In genomic region chr12:75812341-75813018, GRCh38 we compare ENCODE assay signal across 9 cellular contexts.
A peak's percentile ranks its signal among the peaks of the same experiment; 100 is the strongest.
DNase-seq lines count a peak whose midpoint lies in the region; ATAC-seq lines count a peak whose summit lies in the region.
"Had no signal": no experiment of that assay in that cellular context is flagged by ENCODE, and none has a peak within 500 bp of the region (broad histone marks: within the 10 kb centered on the region; RNA-seq: fewer than 3 reads in every experiment).

No MANE protein-coding gene starts in this region.

- ATAC-seq in GM18520 (IDR thresholded peaks at IDR 0.05; ENCODE audit: unreplicated experiment) (peak; percentile 31), HG02884 (IDR thresholded peaks at IDR 0.05; ENCODE audit: unreplicated experiment) (no peak), Right ventricle myocardium inferior (no peak)

- DNase-seq in AG08396 (ENCODE audit: low spot score) (peak; percentile 36), NCI-H524 (lab: John Stamatoyannopoulos, UW) (peak; percentile 90 to 94), fibroblast of the conjunctiva (ENCODE audit: low read depth) (peak; percentile 62), Right ventricle myocardium inferior (ENCODE audit: missing footprints) (no peak)
- no peak for DNase-seq in stimulated activated CD4-positive, alpha-beta T cell treated with anti-CD3 and anti-CD28 coated beads, Interleukin-15, amount 100 ng/mL, for 24 hours
- no peak for DNase-seq in activated CD4-positive, CD25-positive, alpha-beta regulatory T cell treated with anti-CD3 and anti-CD28 coated beads, Interleukin-2, amount 50 U/mL, for 72 hours
- DNase-seq: activated naive CD8-positive, alpha-beta T cell treated with anti-CD3 and anti-CD28 coated beads, Interleukin-2, amount 10 ng/mL, durations not matched to agents 7 days and 5 days had no signal

- intact Hi-C loops in Right ventricle myocardium inferior (cut with DNase I), result no loop called here

Comparison
In these comparisons a context has a peak if more than half of its experiments do, and no peak if none do; other contexts are left out.
1. DNase-seq: peak in AG08396 (single experiment), NCI-H524 (2 of 2) and fibroblast of the conjunctiva (single experiment); none in stimulated activated CD4-positive, alpha-beta T cell treated with anti-CD3 and anti-CD28 coated beads, Interleukin-15, amount 100 ng/mL, for 24 hours (single experiment), activated CD4-positive, CD25-positive, alpha-beta regulatory T cell treated with anti-CD3 and anti-CD28 coated beads, Interleukin-2, amount 50 U/mL, for 72 hours (single experiment) and Right ventricle myocardium inferior (single experiment).